In the genomic region with DNA sequence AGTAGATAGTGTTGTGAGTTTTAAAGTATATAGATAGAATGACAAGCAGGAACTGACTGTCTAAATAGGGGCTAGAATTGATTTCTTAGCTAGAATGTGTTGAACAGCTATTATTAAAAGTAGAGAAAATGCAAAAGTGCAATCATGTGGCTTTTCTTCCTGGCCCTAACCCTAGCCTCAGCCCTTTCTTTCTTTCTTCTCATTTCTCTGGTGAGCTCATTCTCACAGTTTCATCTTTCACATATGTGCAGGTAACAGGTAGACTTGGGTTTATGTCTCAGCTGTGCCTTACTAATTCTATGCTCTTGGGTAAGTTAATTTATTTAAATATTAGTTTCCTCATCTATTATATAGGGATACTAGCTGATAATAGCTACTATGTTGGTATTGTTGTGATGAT, we compare ENCODE assay signal across 17 cellular contexts. TPM values are rescaled to one million over a fixed set of nuclear protein-coding genes. Genes with fewer than 3 reads are reported as not detected.
A peak's percentile ranks its signal among the peaks of the same experiment; 100 is the strongest.
DNase-seq lines count a peak whose midpoint lies in the region; ATAC-seq and TF ChIP-seq lines count a peak whose summit lies in the region.
"Had no signal": no experiment of that assay in that cellular context is flagged by ENCODE, and none has a peak within 500 bp of the region (broad histone marks: within the 10 kb centered on the region; RNA-seq: fewer than 3 reads in every experiment).

No MANE protein-coding gene starts in this region.

- TF ChIP-seq CTCF in GM23338 (conservative IDR thresholded peaks at IDR 0.05; ENCODE audit: low read depth in 2 of 2), result no peak
- TF ChIP-seq CTCF in WTC11 (IDR thresholded peaks at IDR 0.05), result no peak

- H3K4me1 Mint-ChIP-seq in GM23338 (peaks cover 81% of the 10 kb centered on the region), WTC11 (peaks cover 91% of the 10 kb centered on the region)
- H3K4me1 Mint-ChIP-seq in stimulated activated memory B cell treated with anti-CD40 and anti-IgM and Interleukin-4, amounts not matched to agents 10 μg/mL and 1 μg/mL and 100 μg/mL, for 72 hours, result no peaks in the 10 kb centered on the region

- H3K27ac Mint-ChIP-seq in GM23338 (no peak overlapping the region), WTC11 (peak overlapping the region; percentile 57; the same call in 1 of the 2 replicates)
- no peak overlapping the region for H3K27ac Mint-ChIP-seq in stimulated activated memory B cell treated with anti-CD40 and anti-IgM and Interleukin-4, amounts not matched to agents 10 μg/mL and 1 μg/mL and 100 μg/mL, for 72 hours
- H3K27ac Mint-ChIP-seq: CD4-positive, alpha-beta memory T cell had no signal

- no peak overlapping the region for H2AFZ ChIP-seq in GM23338

- H3K9me3 Mint-ChIP-seq in GM23338 (peaks cover 4% of the 10 kb centered on the region; the same call in 1 of the 3 replicates), WTC11 (peaks cover 22% of the 10 kb centered on the region)
- H3K9me3 Mint-ChIP-seq in stimulated activated memory B cell treated with anti-CD40 and anti-IgM and Interleukin-4, amounts not matched to agents 10 μg/mL and 1 μg/mL and 100 μg/mL, for 72 hours, result no peaks in the 10 kb centered on the region
- H3K9me3 Mint-ChIP-seq: CD4-positive, alpha-beta memory T cell; HFFc6 had no signal

- H3K36me3 ChIP-seq in GM23338 (ENCODE audit: insufficient read depth), result no peaks in the 10 kb centered on the region
- H3K36me3 ChIP-seq: HAP-1 had no signal

- ATAC-seq in GM18498 (IDR thresholded peaks at IDR 0.05; ENCODE audit: unreplicated experiment) (peak; percentile 58), GM23338 (no peak), WTC11 (no peak)
- no peak for ATAC-seq in stimulated activated memory B cell treated with anti-CD40 and anti-IgM and Interleukin-4, amounts not matched to agents 10 μg/mL and 1 μg/mL and 100 μg/mL, for 72 hours

- DNase-seq in GM23338 (ENCODE audit: low spot score) (no peak), WTC11 (ENCODE audit: low spot score) (no peak), GM19238 (ENCODE audit: insufficient read length, low spot score) (no peak), NCI-H748 (lab: John Stamatoyannopoulos, UW; ENCODE audit: unreplicated experiment) (no peak)
- DNase-seq: 8988T; C1 segment of cervical spinal cord; Calu3; CD4-positive, alpha-beta memory T cell; COR-L47; DMS53; DMS79 treated with DMSO at 0.1 percent for 48 hours; GF-D8; GOT3; HFFc6 had no signal

- H3K27ac ChIP-seq in GM23338 (ENCODE audit: low read depth), result peak overlapping the region; percentile 16

- peaks cover 47% of the 10 kb centered on the region for H4K20me1 ChIP-seq in GM23338 (replicated peaks; ENCODE audit: insufficient read depth)

- peaks cover 84% of the 10 kb centered on the region for H3K4me1 ChIP-seq in GM23338 (ENCODE audit: insufficient read depth)

- peak overlapping the region; percentile 19; the same call in 1 of the 2 replicates for H3K4me2 ChIP-seq in GM23338

- peaks cover 100% of the 10 kb centered on the region for H3K79me2 ChIP-seq in GM23338 (replicated peaks; ENCODE audit: insufficient read depth)

- POLR2A ChIA-PET in WTC11 (lab: Charles Lee), result no interaction called here

- peaks cover 42% of the 10 kb centered on the region for H3K36me3 Mint-ChIP-seq in GM23338 (ENCODE audit: low read depth)
- H3K36me3 Mint-ChIP-seq in WTC11, result peaks cover 34% of the 10 kb centered on the region
- H3K36me3 Mint-ChIP-seq in stimulated activated memory B cell treated with anti-CD40 and anti-IgM and Interleukin-4, amounts not matched to agents 10 μg/mL and 1 μg/mL and 100 μg/mL, for 72 hours, result no peaks in the 10 kb centered on the region
- H3K36me3 Mint-ChIP-seq: CD4-positive, alpha-beta memory T cell had no signal

- H3K9me2 ChIP-seq in GM23338 (ENCODE audit: insufficient read depth), result peaks cover 7% of the 10 kb centered on the region

- H3K4me3 Mint-ChIP-seq in GM23338 (no peak overlapping the region), WTC11 (no peak overlapping the region)
- no peak overlapping the region for H3K4me3 Mint-ChIP-seq in stimulated activated memory B cell treated with anti-CD40 and anti-IgM and Interleukin-4, amounts not matched to agents 10 μg/mL and 1 μg/mL and 100 μg/mL, for 72 hours
- H3K4me3 Mint-ChIP-seq: CD4-positive, alpha-beta memory T cell had no signal

- H3K27me3 Mint-ChIP-seq in GM23338 (ENCODE audit: insufficient read depth, low read depth, poor library complexity) (peaks cover 10% of the 10 kb centered on the region), WTC11 (ENCODE audit: low read depth) (no peaks in the 10 kb centered on the region)
- H3K27me3 Mint-ChIP-seq in stimulated activated memory B cell treated with anti-CD40 and anti-IgM and Interleukin-4, amounts not matched to agents 10 μg/mL and 1 μg/mL and 100 μg/mL, for 72 hours, result peaks cover 18% of the 10 kb centered on the region

- H3K4me3 ChIP-seq in GM23338, result no peak overlapping the region
- H3K4me3 ChIP-seq: HAP-1 had no signal

- peaks cover 9% of the 10 kb centered on the region; the same call in 1 of the 2 replicates for H3F3A ChIP-seq in GM23338 (replicated peaks; ENCODE audit: low read depth)

- CTCF ChIA-PET in WTC11 (lab: Charles Lee), result interaction anchor here (0.6 to 1.6 kb wide), 3 partner anchors 94 to 249 kb away, joined by 3 to 5 read pairs (median 3); no protein-coding TSS in a partner anchor

- H3K27me3 ChIP-seq in GM23338 (ENCODE audit: insufficient read depth), result no peaks in the 10 kb centered on the region

TF ChIP-seq in GM23338, 12 proteins besides CTCF, POLR2A, EP300 and RAD21:
- no peak for TF ChIP-seq JUNB (IDR thresholded peaks at IDR 0.05; ENCODE audit: unreplicated experiment)
- TF ChIP-seq STAT1 (IDR thresholded peaks at IDR 0.05; ENCODE audit: unreplicated experiment), result no peak
- TF ChIP-seq EZH2phosphoT487 (IDR thresholded peaks at IDR 0.05; ENCODE audit: unreplicated experiment), result no peak
- no peak for TF ChIP-seq ZNF331 (CRISPR knock-in tag; IDR thresholded peaks at IDR 0.05; ENCODE audit: low read depth)
TF ChIP-seq in GM23338: peak in this region for 0.

TF ChIP-seq in WTC11, 78 proteins besides CTCF, POLR2A, EP300 and RAD21 (continues in another document):
- TF ChIP-seq, protein P1, sequence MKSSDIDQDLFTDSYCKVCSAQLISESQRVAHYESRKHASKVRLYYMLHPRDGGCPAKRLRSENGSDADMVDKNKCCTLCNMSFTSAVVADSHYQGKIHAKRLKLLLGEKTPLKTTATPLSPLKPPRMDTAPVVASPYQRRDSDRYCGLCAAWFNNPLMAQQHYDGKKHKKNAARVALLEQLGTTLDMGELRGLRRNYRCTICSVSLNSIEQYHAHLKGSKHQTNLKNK (CRISPR knock-in tag; IDR thresholded peaks at IDR 0.05), result no peak
- TF ChIP-seq TEAD1 (CRISPR knock-in tag; IDR thresholded peaks at IDR 0.05) (no peak), GTF2I (CRISPR knock-in tag; conservative IDR thresholded peaks at IDR 0.05) (no peak), NR2C2 (CRISPR knock-in tag; IDR thresholded peaks at IDR 0.05) (no peak), NFATC4 (CRISPR knock-in tag; IDR thresholded peaks at IDR 0.05) (no peak), OVOL2 (CRISPR knock-in tag; IDR thresholded peaks at IDR 0.05; ENCODE audit: borderline replicate concordance) (no peak), FOXK1 (CRISPR knock-in tag; IDR thresholded peaks at IDR 0.05) (no peak), JAZF1 (CRISPR knock-in tag; IDR thresholded peaks at IDR 0.05) (no peak)
- TF ChIP-seq, protein P2, sequence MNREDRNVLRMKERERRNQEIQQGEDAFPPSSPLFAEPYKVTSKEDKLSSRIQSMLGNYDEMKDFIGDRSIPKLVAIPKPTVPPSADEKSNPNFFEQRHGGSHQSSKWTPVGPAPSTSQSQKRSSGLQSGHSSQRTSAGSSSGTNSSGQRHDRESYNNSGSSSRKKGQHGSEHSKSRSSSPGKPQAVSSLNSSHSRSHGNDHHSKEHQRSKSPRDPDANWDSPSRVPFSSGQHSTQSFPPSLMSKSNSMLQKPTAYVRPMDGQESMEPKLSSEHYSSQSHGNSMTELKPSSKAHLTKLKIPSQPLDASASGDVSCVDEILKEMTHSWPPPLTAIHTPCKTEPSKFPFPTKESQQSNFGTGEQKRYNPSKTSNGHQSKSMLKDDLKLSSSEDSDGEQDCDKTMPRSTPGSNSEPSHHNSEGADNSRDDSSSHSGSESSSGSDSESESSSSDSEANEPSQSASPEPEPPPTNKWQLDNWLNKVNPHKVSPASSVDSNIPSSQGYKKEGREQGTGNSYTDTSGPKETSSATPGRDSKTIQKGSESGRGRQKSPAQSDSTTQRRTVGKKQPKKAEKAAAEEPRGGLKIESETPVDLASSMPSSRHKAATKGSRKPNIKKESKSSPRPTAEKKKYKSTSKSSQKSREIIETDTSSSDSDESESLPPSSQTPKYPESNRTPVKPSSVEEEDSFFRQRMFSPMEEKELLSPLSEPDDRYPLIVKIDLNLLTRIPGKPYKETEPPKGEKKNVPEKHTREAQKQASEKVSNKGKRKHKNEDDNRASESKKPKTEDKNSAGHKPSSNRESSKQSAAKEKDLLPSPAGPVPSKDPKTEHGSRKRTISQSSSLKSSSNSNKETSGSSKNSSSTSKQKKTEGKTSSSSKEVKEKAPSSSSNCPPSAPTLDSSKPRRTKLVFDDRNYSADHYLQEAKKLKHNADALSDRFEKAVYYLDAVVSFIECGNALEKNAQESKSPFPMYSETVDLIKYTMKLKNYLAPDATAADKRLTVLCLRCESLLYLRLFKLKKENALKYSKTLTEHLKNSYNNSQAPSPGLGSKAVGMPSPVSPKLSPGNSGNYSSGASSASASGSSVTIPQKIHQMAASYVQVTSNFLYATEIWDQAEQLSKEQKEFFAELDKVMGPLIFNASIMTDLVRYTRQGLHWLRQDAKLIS (CRISPR knock-in tag; IDR thresholded peaks at IDR 0.05; ENCODE audit: borderline replicate concordance), result no peak
- TF ChIP-seq, protein P3, sequence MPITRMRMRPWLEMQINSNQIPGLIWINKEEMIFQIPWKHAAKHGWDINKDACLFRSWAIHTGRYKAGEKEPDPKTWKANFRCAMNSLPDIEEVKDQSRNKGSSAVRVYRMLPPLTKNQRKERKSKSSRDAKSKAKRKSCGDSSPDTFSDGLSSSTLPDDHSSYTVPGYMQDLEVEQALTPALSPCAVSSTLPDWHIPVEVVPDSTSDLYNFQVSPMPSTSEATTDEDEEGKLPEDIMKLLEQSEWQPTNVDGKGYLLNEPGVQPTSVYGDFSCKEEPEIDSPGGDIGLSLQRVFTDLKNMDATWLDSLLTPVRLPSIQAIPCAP (CRISPR knock-in tag; IDR thresholded peaks at IDR 0.05), result no peak
- TF ChIP-seq, protein P4, sequence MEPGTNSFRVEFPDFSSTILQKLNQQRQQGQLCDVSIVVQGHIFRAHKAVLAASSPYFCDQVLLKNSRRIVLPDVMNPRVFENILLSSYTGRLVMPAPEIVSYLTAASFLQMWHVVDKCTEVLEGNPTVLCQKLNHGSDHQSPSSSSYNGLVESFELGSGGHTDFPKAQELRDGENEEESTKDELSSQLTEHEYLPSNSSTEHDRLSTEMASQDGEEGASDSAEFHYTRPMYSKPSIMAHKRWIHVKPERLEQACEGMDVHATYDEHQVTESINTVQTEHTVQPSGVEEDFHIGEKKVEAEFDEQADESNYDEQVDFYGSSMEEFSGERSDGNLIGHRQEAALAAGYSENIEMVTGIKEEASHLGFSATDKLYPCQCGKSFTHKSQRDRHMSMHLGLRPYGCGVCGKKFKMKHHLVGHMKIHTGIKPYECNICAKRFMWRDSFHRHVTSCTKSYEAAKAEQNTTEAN (CRISPR knock-in tag; IDR thresholded peaks at IDR 0.05), result no peak

RNA-seq across cellular contexts. Expression of a gene that starts 24.9 kb away (rescaled TPM):
- 84.4 and 96.0 TPM in 2 replicates for total RNA-seq in GM23338 (2014; rRNA removed; shearing (Covaris generic))
- polyA plus RNA-seq in GM23338 (2016; fragmentation: Nextera tagmentation; extraction: Ambion mirVana), result 28.3 and 28.8 TPM in 2 replicates
- 115 to 134 TPM (median 127 TPM) in 3 replicates for total RNA-seq in WTC11 (2021)
- total RNA-seq: CD4-positive, alpha-beta memory T cell had no signal
- polyA plus RNA-seq: CD4-positive, alpha-beta memory T cell had no signal
